Comparison of ENCODE assay signal across 9 cellular contexts in the genomic region with DNA sequence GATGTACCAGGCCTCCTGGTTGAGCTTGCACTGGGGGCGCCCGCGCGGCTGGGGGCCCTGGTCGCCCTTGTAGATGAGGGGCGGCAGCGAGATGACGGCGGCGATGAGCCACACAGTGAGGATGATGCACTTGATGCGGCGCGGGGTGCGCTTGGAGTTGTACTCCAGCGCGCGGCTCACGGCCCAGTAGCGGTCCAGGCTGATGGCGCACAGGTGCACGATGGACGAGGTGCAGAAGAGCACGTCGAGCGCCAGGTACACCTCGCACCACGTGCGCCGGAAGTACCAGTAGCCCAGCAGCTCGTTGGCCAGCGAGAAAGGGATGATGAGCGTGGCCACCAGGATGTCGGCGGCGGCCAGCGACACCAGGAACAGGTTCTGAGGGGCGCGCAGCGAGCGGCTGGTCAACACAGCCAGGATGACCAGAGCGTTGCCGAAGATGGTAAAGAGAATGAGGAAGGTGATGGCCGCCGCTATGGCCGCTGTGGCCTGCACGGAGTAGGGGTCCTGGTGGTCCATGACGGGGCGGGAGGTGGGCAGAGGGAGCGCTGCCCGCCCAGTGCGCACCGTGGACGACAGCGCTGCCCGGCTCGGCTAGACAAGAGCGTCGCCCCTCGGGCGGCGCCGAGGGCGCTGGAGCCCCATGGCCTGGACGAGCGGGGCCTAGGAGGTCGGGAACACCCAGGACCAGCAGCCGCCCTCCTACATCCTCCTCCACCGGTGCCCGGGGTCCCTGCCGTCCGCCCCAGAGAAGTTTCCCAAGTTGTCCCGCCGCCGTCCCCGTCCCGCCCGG. TPM values are rescaled to one million over a fixed set of nuclear protein-coding genes. Genes with fewer than 3 reads are reported as not detected.
DNase-seq lines count a peak whose midpoint lies in the region; ATAC-seq and TF ChIP-seq lines count a peak whose summit lies in the region.
"Had no signal": no experiment of that assay in that cellular context is flagged by ENCODE, and none has a peak within 500 bp of the region (broad histone marks: within the 10 kb centered on the region; RNA-seq: fewer than 3 reads in every experiment).

No MANE protein-coding gene starts in this region.

- H3K4me1 Mint-ChIP-seq in T-helper 1 cell treated with Interleukin-12 subunit alpha and Interleukin-12 subunit beta and Interleukin-4 antibody, amounts not matched to agents 30 μg/mL and 1 μg/mL, for 36 hours (ENCODE audit: low read depth), result peaks cover 17% of the 10 kb centered on the region

- H3K27me3 Mint-ChIP-seq in T-helper 1 cell treated with Interleukin-12 subunit alpha and Interleukin-12 subunit beta and Interleukin-4 antibody, amounts not matched to agents 30 μg/mL and 1 μg/mL, for 36 hours (ENCODE audit: low read depth), result peaks cover 49% of the 10 kb centered on the region

- H3K4me3 ChIP-seq in GM06990 (replicated peaks; ENCODE audit: low read depth, low read length) (peak overlapping the region; percentile 57), heart left ventricle (peak overlapping the region; percentile 52 to 76 (median 64)), psoas muscle (peak overlapping the region; percentile 66), brain microvascular endothelial cell (ENCODE audit: low read depth, low read length) (no peak overlapping the region), adrenal gland (peak overlapping the region in 2 of 4 donors; percentile 17 to 70)

- no peaks in the 10 kb centered on the region for H3K36me3 Mint-ChIP-seq in T-helper 1 cell treated with Interleukin-12 subunit alpha and Interleukin-12 subunit beta and Interleukin-4 antibody, amounts not matched to agents 30 μg/mL and 1 μg/mL, for 36 hours (ENCODE audit: low read depth)

- H3K9me3 ChIP-seq in heart left ventricle (no peaks in the 10 kb centered on the region), psoas muscle (no peaks in the 10 kb centered on the region), adrenal gland (replicated peaks in 1 of 3) (no peaks in the 10 kb centered on the region)

- no peak for TF ChIP-seq CTCF in GM06990 (IDR thresholded peaks at IDR 0.05; ENCODE audit: insufficient read depth, low read length, poor library complexity, severe bottlenecking)
- no peak for TF ChIP-seq CTCF in heart left ventricle (IDR thresholded peaks at IDR 0.05)
- no peak for TF ChIP-seq CTCF in psoas muscle (IDR thresholded peaks at IDR 0.05)
- no peak for TF ChIP-seq CTCF in brain microvascular endothelial cell (IDR thresholded peaks at IDR 0.05; ENCODE audit: low read depth, low read length, missing control alignments)
- TF ChIP-seq CTCF in GM13977 (IDR thresholded peaks at IDR 0.05; ENCODE audit: extremely low read depth, insufficient read depth, missing control alignments), result no peak
- TF ChIP-seq CTCF in adrenal gland (IDR thresholded peaks at IDR 0.05), result no peak

- H3K36me3 ChIP-seq in GM06990 (ENCODE audit: control insufficient read depth, insufficient read depth, low read length), result no peaks in the 10 kb centered on the region
- H3K36me3 ChIP-seq in heart left ventricle, result no peaks in the 10 kb centered on the region
- no peaks in the 10 kb centered on the region for H3K36me3 ChIP-seq in psoas muscle (ENCODE audit: insufficient read depth in 1 of 2, low read depth in 1 of 2)
- H3K36me3 ChIP-seq in brain microvascular endothelial cell (replicated peaks), result no peaks in the 10 kb centered on the region
- H3K36me3 ChIP-seq in adrenal gland (replicated peaks in 1 of 2), result no peaks in the 10 kb centered on the region

- 46 to 79% (median 55%) methylated on average over 60 to 77 of the region's 77 CpGs for WGBS in heart left ventricle, 4 donors
- 43 to 52% (median 45%) methylated on average over 63 to 77 of the region's 77 CpGs for WGBS in psoas muscle, 3 donors
- WGBS in adrenal gland, 4 donors, result 39 to 60% (median 49%) methylated on average over 51 to 77 of the region's 77 CpGs

- H3K4me1 ChIP-seq in heart left ventricle, result peaks cover 0 to 25% (median 10%) of the 10 kb centered on the region in 12 donors
- H3K4me1 ChIP-seq in psoas muscle, result peaks cover 6% of the 10 kb centered on the region
- H3K4me1 ChIP-seq in adrenal gland (replicated peaks in 1 of 2), result peaks cover 0 to 8% of the 10 kb centered on the region in 2 donors

- ATAC-seq in heart left ventricle (peak in 2 of 4 donors; percentile 5 to 15), psoas muscle (no peak), HG02571 (IDR thresholded peaks at IDR 0.05; ENCODE audit: unreplicated experiment) (no peak)

- TF ChIP-seq POLR2A in heart left ventricle (IDR thresholded peaks at IDR 0.05) (no peak), adrenal gland (IDR thresholded peaks at IDR 0.05) (no peak)

- peak overlapping the region in 11 of 12 donors; percentile 57 to 82 (median 67) for H3K27ac ChIP-seq in heart left ventricle
- H3K27ac ChIP-seq in psoas muscle, result peak overlapping the region; percentile 4
- H3K27ac ChIP-seq in brain microvascular endothelial cell, result no peak overlapping the region
- H3K27ac ChIP-seq in adrenal gland, result no peak overlapping the region

- intact Hi-C loops in heart left ventricle (cut with DNase I), result loop anchor here in 7 of 10 donors (2.0 to 10.0 kb wide), 8 partner anchors 39 to 111 kb away; no protein-coding TSS in a partner anchor
- intact Hi-C loops in psoas muscle (cut with DNase I), result loop anchor here (10.0 kb wide), 1 partner anchor 91 kb away; no protein-coding TSS in a partner anchor
- intact Hi-C loops in adrenal gland (cut with DNase I), result loop anchor here in 1 of 2 donors (5.0 to 10.0 kb wide), 2 partner anchors 91 to 119 kb away; no protein-coding TSS in a partner anchor

- in situ Hi-C loops in brain microvascular endothelial cell (cut with HindIII; ENCODE audit: low pct_ligation_motif_present, low sequenced_read_pairs), result no loop called here
- in situ Hi-C loops in GM13977 (cut with MboI; ENCODE audit: low pct_unique_long_range_greater_than_20kb, low sequenced_read_pairs, unreplicated experiment), result no loop called here

- no peak overlapping the region for H3K27ac Mint-ChIP-seq in T-helper 1 cell treated with Interleukin-12 subunit alpha and Interleukin-12 subunit beta and Interleukin-4 antibody, amounts not matched to agents 30 μg/mL and 1 μg/mL, for 36 hours

- H3K27me3 ChIP-seq in GM06990 (replicated peaks; ENCODE audit: control insufficient read depth, insufficient read depth, low read length), result no peaks in the 10 kb centered on the region; the same call in 1 of the 2 replicates
- H3K27me3 ChIP-seq in heart left ventricle, result peaks cover 0 to 40% (median 12%) of the 10 kb centered on the region in 9 donors
- H3K27me3 ChIP-seq in psoas muscle (ENCODE audit: insufficient read depth in 3 of 3, low read length in 2 of 3), result peaks cover 0 to 23% (median 0%) of the 10 kb centered on the region in 3 donors
- peaks cover 32% of the 10 kb centered on the region for H3K27me3 ChIP-seq in brain microvascular endothelial cell (replicated peaks)
- peaks cover 23% of the 10 kb centered on the region for H3K27me3 ChIP-seq in adrenal gland

- peak overlapping the region; percentile 79 for H3K4me3 Mint-ChIP-seq in T-helper 1 cell treated with Interleukin-12 subunit alpha and Interleukin-12 subunit beta and Interleukin-4 antibody, amounts not matched to agents 30 μg/mL and 1 μg/mL, for 36 hours

- no peaks in the 10 kb centered on the region for H3K9me3 Mint-ChIP-seq in T-helper 1 cell treated with Interleukin-12 subunit alpha and Interleukin-12 subunit beta and Interleukin-4 antibody, amounts not matched to agents 30 μg/mL and 1 μg/mL, for 36 hours

- DNase-seq in GM06990 (ENCODE audit: extremely low read depth, insufficient read length) (no peak), heart left ventricle (peak in 3 of 5 donors; percentile 22 to 67 (median 27)), psoas muscle (no peak), brain microvascular endothelial cell (no peak), GM13977 (ENCODE audit: low spot score) (no peak), adrenal gland (no peak)

RNA-seq across cellular contexts. Expression of a gene that starts 0.5 kb away (rescaled TPM):
- total RNA-seq in heart left ventricle, result 1 to 10 TPM; 2.2 to 6.1 (median 3.6) TPM
- polyA plus RNA-seq in heart left ventricle, result 1 to 10 TPM; 1.5 to 3.5 TPM
- total RNA-seq in psoas muscle, result 1 to 10 TPM; 1.6 to 5.3 (median 2.8) TPM
- 1 to 10 TPM; 1.7 to 2.1 (median 1.9) TPM for polyA plus RNA-seq in psoas muscle
- 10 to 100 TPM in 1 of 8 donors, 1 to 10 TPM in 6, under 1 TPM in 1; 0.95 to 12.9 (median 4.3) TPM for total RNA-seq in adrenal gland
- 1 to 10 TPM; 1.2 to 5.5 (median 2.0) TPM for polyA plus RNA-seq in adrenal gland
- total RNA-seq: SK-MEL-5 had no signal

RNA-seq across cellular contexts. Expression of a gene that starts 22.5 kb away (rescaled TPM):
- total RNA-seq in heart left ventricle (not detected), psoas muscle (not detected), adrenal gland (not detected)
- polyA plus RNA-seq in heart left ventricle (under 1 TPM in 1 of 2 donors, not detected in 1; 0.14 TPM), psoas muscle (under 1 TPM in 1 of 3 donors, not detected in 2; 0.03 TPM), adrenal gland (not detected)
- total RNA-seq: SK-MEL-5 had no signal

RNA-seq across cellular contexts. Expression of a gene that starts 29.4 kb away (rescaled TPM):
- total RNA-seq in heart left ventricle (10 to 100 TPM in 1 of 9 donors, 1 to 10 TPM in 6, under 1 TPM in 2; 0.56 to 11.1 (median 2.7) TPM), psoas muscle (1 to 10 TPM in 3 of 4 donors, under 1 TPM in 1; 0.64 to 2.4 (median 1.8) TPM), adrenal gland (1 to 10 TPM in 7 of 8 donors, under 1 TPM in 1; 0.97 to 4.7 (median 2.3) TPM)
- polyA plus RNA-seq in heart left ventricle (10 to 100 TPM in 1 of 2 donors, 1 to 10 TPM in 1; 1.4 to 23.1 TPM), psoas muscle (1 to 10 TPM; 3.1 to 5.8 (median 4.1) TPM), adrenal gland (1 to 10 TPM in 2 of 3 donors, under 1 TPM in 1; 0.48 to 2.4 (median 1.9) TPM)

Comparison
In these comparisons a context has a peak if more than half of its experiments do, and no peak if none do; other contexts are left out.
1. DNase-seq: peak in heart left ventricle (3 of 5); none in GM06990 (single experiment), psoas muscle (0 of 2), brain microvascular endothelial cell (single experiment), GM13977 (single experiment) and adrenal gland (0 of 7).
2. H3K27ac ChIP-seq: peak in heart left ventricle (11 of 12) and psoas muscle (single experiment); none in brain microvascular endothelial cell (single experiment) and adrenal gland (0 of 5).